ENCODE assay signal across 2 cellular contexts in genomic region chr9:14304242-14304641, GRCh38.
TF ChIP-seq lines count a peak whose summit lies in the region.

No MANE protein-coding gene starts in this region.

TF ChIP-seq in liver, 16 proteins besides CTCF, POLR2A, EP300 and RAD21:
- TF ChIP-seq FOXA1 (IDR thresholded peaks at IDR 0.05) (peak; percentile 57), HNF4A (conservative IDR thresholded peaks at IDR 0.05) (peak in 1 of 2 donors; percentile 49), FOXA2 (IDR thresholded peaks at IDR 0.05) (peak; percentile 90), REST (IDR thresholded peaks at IDR 0.05) (peak; percentile 34), YY1 (IDR thresholded peaks at IDR 0.05) (peak; percentile 49), HNF4G (IDR thresholded peaks at IDR 0.05) (no peak), RXRA (IDR thresholded peaks at IDR 0.05) (peak in 1 of 2 donors; percentile 38), SP1 (IDR thresholded peaks at IDR 0.05) (no peak)

TF ChIP-seq in HepG2, 621 proteins besides CTCF, POLR2A, EP300 and RAD21 (continued from another document):
- TF ChIP-seq ZSCAN5A (CRISPR knock-in tag; IDR thresholded peaks at IDR 0.05; ENCODE audit: borderline replicate concordance) (no peak), ZNF605 (CRISPR knock-in tag; IDR thresholded peaks at IDR 0.05) (no peak), SRSF9 (IDR thresholded peaks at IDR 0.05; ENCODE audit: borderline replicate concordance, insufficient read depth, low read depth, low read length, poor library complexity, severe bottlenecking) (no peak), DR1 (CRISPR knock-in tag; IDR thresholded peaks at IDR 0.05) (no peak), SCMH1 (CRISPR knock-in tag; IDR thresholded peaks at IDR 0.05; ENCODE audit: borderline replicate concordance) (no peak), KLF9 (CRISPR knock-in tag; IDR thresholded peaks at IDR 0.05; ENCODE audit: low read depth) (no peak), ZSCAN20 (CRISPR knock-in tag; IDR thresholded peaks at IDR 0.05; ENCODE audit: borderline replicate concordance) (no peak), ZNF780A (CRISPR knock-in tag; IDR thresholded peaks at IDR 0.05) (no peak), ZNF737 (CRISPR knock-in tag; IDR thresholded peaks at IDR 0.05; ENCODE audit: borderline replicate concordance) (no peak), TCF7L2 (IDR thresholded peaks at IDR 0.05; ENCODE audit: low read depth, low read length) (no peak), ZBTB21 (CRISPR knock-in tag; IDR thresholded peaks at IDR 0.05) (no peak), MXD4 (CRISPR knock-in tag; IDR thresholded peaks at IDR 0.05) (no peak), SMAD3 (CRISPR knock-in tag; IDR thresholded peaks at IDR 0.05) (no peak), TFE3 (CRISPR knock-in tag; IDR thresholded peaks at IDR 0.05) (no peak), BATF2 (CRISPR knock-in tag; IDR thresholded peaks at IDR 0.05) (no peak), ZFP41 (CRISPR knock-in tag; IDR thresholded peaks at IDR 0.05; ENCODE audit: borderline replicate concordance) (no peak)
TF ChIP-seq in HepG2: peak in this region for 0.
